ENCODE assay signal across 10 cellular contexts in genomic region chr9:130448035-130448624, GRCh38. TPM values are rescaled to one million over a fixed set of nuclear protein-coding genes. Genes with fewer than 3 reads are reported as not detected.
DNase-seq lines count a peak whose midpoint lies in the region; FAIRE-seq and TF ChIP-seq lines count a peak whose summit lies in the region.
"Had no signal": no experiment of that assay in that cellular context is flagged by ENCODE, and none has a peak within 500 bp of the region (broad histone marks: within the 10 kb centered on the region; RNA-seq: fewer than 3 reads in every experiment).

No MANE protein-coding gene starts in this region.

- peaks cover 16% of the 10 kb centered on the region for H3K79me2 ChIP-seq in osteoblast (ENCODE audit: insufficient read depth, low read length)

- peak; percentile 91 for FAIRE-seq in urothelium cell line (lab: Jason Lieb, UNC)

- H3K36me3 ChIP-seq in NT2/D1 (ENCODE audit: insufficient read depth, insufficient read length, low read length) (peaks cover 2% of the 10 kb centered on the region), osteoblast (ENCODE audit: insufficient read depth, low read length) (peaks cover 2% of the 10 kb centered on the region)
- H3K36me3 ChIP-seq: lower lobe of right lung had no signal

- TF ChIP-seq CTCF in osteoblast (IDR thresholded peaks at IDR 0.05; ENCODE audit: extremely low read depth, low read depth, low read length) = no peak

- no peak overlapping the region for H3K27ac ChIP-seq in osteoblast (ENCODE audit: low read depth, low read length)

- H2AFZ ChIP-seq in osteoblast (ENCODE audit: low read length) = no peak overlapping the region

- peaks cover 49% of the 10 kb centered on the region for H3K4me1 ChIP-seq in NT2/D1 (ENCODE audit: insufficient read depth, insufficient read length)
- H3K4me1 ChIP-seq in osteoblast (ENCODE audit: insufficient read depth, low read length) = peaks cover 40% of the 10 kb centered on the region

- DNase-seq in stimulated activated CD4-positive, alpha-beta T cell treated with anti-CD3 and anti-CD28 coated beads, Interleukin-1b, Interleukin-23, amount 100 ng/mL, for 48 hours = peak; percentile 23
- DNase-seq in stimulated activated CD4-positive, alpha-beta T cell treated with anti-CD3 and anti-CD28 coated beads, Interleukin-4, amount 100 ng/mL, for 4 hours = no peak
- DNase-seq in NT2/D1 (ENCODE audit: low read depth, low spot score) = no peak
- DNase-seq in dedifferentiated amniotic fluid mesenchymal stem cell (ENCODE audit: extremely low spot score) = peak; percentile 57
- DNase-seq in urothelium cell line (ENCODE audit: low spot score) = no peak
- no peak for DNase-seq in osteoblast (ENCODE audit: insufficient read length, low spot score, missing footprints)
- no peak for DNase-seq in stimulated activated CD4-positive, alpha-beta T cell treated with anti-CD3 and anti-CD28 coated beads, Interleukin-12 subunit alpha, Interleukin-12 subunit beta, amount 100 ng/mL, for 4 hours
- no peak for DNase-seq in HPDE6-E6E7 (ENCODE audit: extremely low spot score)
- DNase-seq: activated T-cell treated with anti-CD3 and anti-CD28 coated beads for 4 hours, lower lobe of right lung had no signal

- H3K9me3 ChIP-seq in NT2/D1 (ENCODE audit: insufficient read depth, low read length) = no peaks in the 10 kb centered on the region
- no peaks in the 10 kb centered on the region for H3K9me3 ChIP-seq in osteoblast (ENCODE audit: low read depth, low read length)
- H3K9me3 ChIP-seq: lower lobe of right lung had no signal

- H4K20me1 ChIP-seq in osteoblast (ENCODE audit: insufficient read depth, low read length) = peaks cover 56% of the 10 kb centered on the region

- H3K27me3 ChIP-seq in NT2/D1 (ENCODE audit: insufficient read depth, insufficient read length) = peaks cover 19% of the 10 kb centered on the region
- no peaks in the 10 kb centered on the region for H3K27me3 ChIP-seq in osteoblast (ENCODE audit: insufficient read depth, low read length)

- H3K4me2 ChIP-seq in osteoblast (ENCODE audit: insufficient read depth, low read length) = no peak overlapping the region

- H3K9ac ChIP-seq in NT2/D1 (ENCODE audit: insufficient read length, low read depth) = peak overlapping the region; percentile 82

- H3K4me3 ChIP-seq in NT2/D1 (ENCODE audit: insufficient read length, low read depth) (no peak overlapping the region), osteoblast (ENCODE audit: insufficient read depth, low read length) (no peak overlapping the region)
- H3K4me3 ChIP-seq: lower lobe of right lung had no signal

RNA-seq across cellular contexts. Expression of gene ASS1, which starts 3.4 kb away (rescaled TPM):
- 134 and 195 TPM in 2 replicates for total RNA-seq in osteoblast

Comparison
In these comparisons a context has a peak if more than half of its experiments do, and no peak if none do; other contexts are left out.
1. DNase-seq: peak in stimulated activated CD4-positive, alpha-beta T cell treated with anti-CD3 and anti-CD28 coated beads, Interleukin-1b, Interleukin-23, amount 100 ng/mL, for 48 hours (single experiment) and dedifferentiated amniotic fluid mesenchymal stem cell (single experiment); none in stimulated activated CD4-positive, alpha-beta T cell treated with anti-CD3 and anti-CD28 coated beads, Interleukin-4, amount 100 ng/mL, for 4 hours (0 of 2), NT2/D1 (single experiment), urothelium cell line (single experiment), osteoblast (single experiment), stimulated activated CD4-positive, alpha-beta T cell treated with anti-CD3 and anti-CD28 coated beads, Interleukin-12 subunit alpha, Interleukin-12 subunit beta, amount 100 ng/mL, for 4 hours (single experiment) and HPDE6-E6E7 (single experiment).